ENCODE assay signal across 11 cellular contexts in genomic region chr16:56192971-56193936, GRCh38. TPM values are rescaled to one million over a fixed set of nuclear protein-coding genes. Genes with fewer than 3 reads are reported as not detected.
DNase-seq lines count a peak whose midpoint lies in the region; ATAC-seq and TF ChIP-seq lines count a peak whose summit lies in the region.
"Had no signal": no experiment of that assay in that cellular context is flagged by ENCODE, and none has a peak within 500 bp of the region (broad histone marks: within the 10 kb centered on the region; RNA-seq: fewer than 3 reads in every experiment).

No MANE protein-coding gene starts in this region.

- H3K27ac Mint-ChIP-seq in nephron progenitor cell, result no peak overlapping the region

- H3K4me1 Mint-ChIP-seq in nephron progenitor cell, result peaks cover 40% of the 10 kb centered on the region

- peaks cover 75% of the 10 kb centered on the region for H3K27me3 Mint-ChIP-seq in nephron progenitor cell (ENCODE audit: low read depth, poor library complexity)

- peak overlapping the region; percentile 64 for H3K4me3 Mint-ChIP-seq in nephron progenitor cell

- H3K9me3 Mint-ChIP-seq in nephron progenitor cell, result no peaks in the 10 kb centered on the region

- in situ Hi-C loops in G401 (cut with HindIII; ENCODE audit: low sequenced_read_pairs), result no loop called here

- H3K27ac ChIP-seq in caudate nucleus (ENCODE audit: low read depth, low read length), result peak overlapping the region; percentile 95
- H3K27ac ChIP-seq: 22Rv1, HL-60 had no signal

- H3K36me3 Mint-ChIP-seq in nephron progenitor cell (ENCODE audit: low read depth), result no peaks in the 10 kb centered on the region

- no peak for TF ChIP-seq CTCF in nephron progenitor cell (IDR thresholded peaks at IDR 0.05)

- DNase-seq in DMS 273 (lab: John Stamatoyannopoulos, UW; ENCODE audit: unreplicated experiment) (peak; percentile 54), DMS 273 treated with DMSO at 0.1 percent for 48 hours (lab: John Stamatoyannopoulos, UW) (no peak), G401 (ENCODE audit: low spot score) (peak; percentile 56), caudate nucleus (lab: John Stamatoyannopoulos, UW) (peak in 12 of 61 donors; percentile 10 to 68 (median 60)), nephron progenitor cell (peak; percentile 38), A172 (ENCODE audit: low spot score) (no peak)
- DNase-seq: stimulated activated CD4-positive, alpha-beta T cell treated with anti-CD3 and anti-CD28 coated beads, Interleukin-2, amount 100 ng/mL, for 24 hours had no signal

- ATAC-seq in GM21367 (IDR thresholded peaks at IDR 0.05; ENCODE audit: unreplicated experiment) (no peak), HG03095 (IDR thresholded peaks at IDR 0.05; ENCODE audit: unreplicated experiment) (no peak)

RNA-seq across cellular contexts. Expression of gene GNAO1, which starts 2.0 kb away (rescaled TPM):
- total RNA-seq in G401 (2014; rRNA removed; shearing (Covaris generic)), result not detected in 2 replicates
- not detected in 2 replicates for total RNA-seq in A172 (2014; rRNA removed; shearing (Covaris generic))

Comparison
In these comparisons a context has a peak if more than half of its experiments do, and no peak if none do; other contexts are left out.
1. DNase-seq: peak in DMS 273 (single experiment), G401 (single experiment) and nephron progenitor cell (single experiment); none in DMS 273 treated with DMSO at 0.1 percent for 48 hours (single experiment) and A172 (single experiment).